ENCODE assay signal across 17 cellular contexts in genomic region chr5:159183247-159183646, GRCh38. TPM values are rescaled to one million over a fixed set of nuclear protein-coding genes. Genes with fewer than 3 reads are reported as not detected.
A peak's percentile ranks its signal among the peaks of the same experiment; 100 is the strongest.
DNase-seq lines count a peak whose midpoint lies in the region; ATAC-seq and TF ChIP-seq lines count a peak whose summit lies in the region.
"Had no signal": no experiment of that assay in that cellular context is flagged by ENCODE, and none has a peak within 500 bp of the region (broad histone marks: within the 10 kb centered on the region; RNA-seq: fewer than 3 reads in every experiment).

No MANE protein-coding gene starts in this region.

- no peaks in the 10 kb centered on the region for H3K27me3 ChIP-seq in hepatocyte
- H3K27me3 ChIP-seq in stomach: no peaks in the 10 kb centered on the region
- no peaks in the 10 kb centered on the region for H3K27me3 ChIP-seq in MG63
- H3K27me3 ChIP-seq: gastroesophageal sphincter had no signal

- CTCF ChIA-PET in activated naive CD4-positive, alpha-beta T cell treated with anti-CD3 and anti-CD28 coated beads for 36 hours (lab: Charles Lee): no interaction called here
- CTCF ChIA-PET in T-cell (lab: Charles Lee): no interaction called here

- no peak for ATAC-seq in activated naive CD4-positive, alpha-beta T cell treated with anti-CD3 and anti-CD28 coated beads, Interleukin-2, amount 50 U/mL, for 72 hours
- no peak for ATAC-seq in T-cell (replicated peaks in 1 of 4)
- ATAC-seq: effector memory CD8-positive, alpha-beta T cell; gastroesophageal sphincter; mucosa of descending colon had no signal

- peak overlapping the region; percentile 62 for H3K27ac Mint-ChIP-seq in activated naive CD4-positive, alpha-beta T cell treated with anti-CD3 and anti-CD28 coated beads for 36 hours
- no peak overlapping the region for H3K27ac Mint-ChIP-seq in activated naive CD4-positive, alpha-beta T cell treated with anti-CD3 and anti-CD28 coated beads, Interleukin-2, amount 50 U/mL, for 72 hours
- H3K27ac Mint-ChIP-seq in T-cell: peak overlapping the region; percentile 26 to 30

- H3K4me3 Mint-ChIP-seq in activated naive CD4-positive, alpha-beta T cell treated with anti-CD3 and anti-CD28 coated beads for 36 hours: no peak overlapping the region
- H3K4me3 Mint-ChIP-seq in T-cell: no peak overlapping the region
- H3K4me3 Mint-ChIP-seq: effector memory CD8-positive, alpha-beta T cell had no signal

- intact Hi-C loops in activated naive CD4-positive, alpha-beta T cell treated with anti-CD3 and anti-CD28 coated beads for 36 hours (cut with micrococcal nuclease): no loop called here
- intact Hi-C loops in stomach (cut with DNase I; ENCODE audit: low total_unique reads): no loop called here

- H4K20me1 ChIP-seq in hepatocyte (ENCODE audit: insufficient read depth, poor library complexity, severe bottlenecking): no peaks in the 10 kb centered on the region

- H3K9me2 ChIP-seq in hepatocyte (replicated peaks; ENCODE audit: insufficient read depth): no peaks in the 10 kb centered on the region
- H3K9me2 ChIP-seq: SK-N-SH had no signal

- peaks cover 76% of the 10 kb centered on the region for H3K4me1 Mint-ChIP-seq in activated naive CD4-positive, alpha-beta T cell treated with anti-CD3 and anti-CD28 coated beads for 36 hours (ENCODE audit: low read depth)
- peaks cover 64 to 75% (median 74%) of the 10 kb centered on the region in 3 donors for H3K4me1 Mint-ChIP-seq in T-cell

- no peaks in the 10 kb centered on the region for H3K9me3 Mint-ChIP-seq in activated naive CD4-positive, alpha-beta T cell treated with anti-CD3 and anti-CD28 coated beads for 36 hours
- H3K9me3 Mint-ChIP-seq in activated naive CD4-positive, alpha-beta T cell treated with anti-CD3 and anti-CD28 coated beads, Interleukin-2, amount 50 U/mL, for 72 hours: no peaks in the 10 kb centered on the region
- H3K9me3 Mint-ChIP-seq in T-cell: no peaks in the 10 kb centered on the region
- H3K9me3 Mint-ChIP-seq: effector memory CD8-positive, alpha-beta T cell had no signal

- peaks cover 21% of the 10 kb centered on the region for H3K36me3 Mint-ChIP-seq in activated naive CD4-positive, alpha-beta T cell treated with anti-CD3 and anti-CD28 coated beads for 36 hours (ENCODE audit: low read depth)
- peaks cover 6 to 12% of the 10 kb centered on the region in 2 donors for H3K36me3 Mint-ChIP-seq in activated naive CD4-positive, alpha-beta T cell treated with anti-CD3 and anti-CD28 coated beads, Interleukin-2, amount 50 U/mL, for 72 hours
- H3K36me3 Mint-ChIP-seq in T-cell: peaks cover 27% of the 10 kb centered on the region

- no peak overlapping the region for H2AFZ ChIP-seq in hepatocyte

- WGBS in hepatocyte (ENCODE audit: low lambda C conversion rate, missing lambda C conversion rate): 0% methylated on average over 1 of the region's 1 CpG
- 0 to 98% (median 10%) methylated on average over 1 of the region's 1 CpG for WGBS in stomach, 5 donors

- TF ChIP-seq CTCF in hepatocyte (IDR thresholded peaks at IDR 0.05; ENCODE audit: poor library complexity) (no peak), stomach (IDR thresholded peaks at IDR 0.05) (no peak)

- H3K9me3 ChIP-seq in hepatocyte (ENCODE audit: low read depth): no peaks in the 10 kb centered on the region
- no peaks in the 10 kb centered on the region for H3K9me3 ChIP-seq in stomach
- H3K9me3 ChIP-seq in MG63: no peaks in the 10 kb centered on the region
- H3K9me3 ChIP-seq: gastroesophageal sphincter, mucosa of descending colon, prostate gland, SK-N-SH had no signal

- H3K4me1 ChIP-seq in hepatocyte (ENCODE audit: insufficient read depth) (peaks cover 36% of the 10 kb centered on the region), stomach (peaks cover 34 to 99% (median 69%) of the 10 kb centered on the region in 4 donors)

- H3K4me3 ChIP-seq in hepatocyte (no peak overlapping the region), stomach (no peak overlapping the region), MG63 (no peak overlapping the region)
- H3K4me3 ChIP-seq: gastroesophageal sphincter, mucosa of descending colon, prostate gland had no signal

- H3K36me3 ChIP-seq in hepatocyte (replicated peaks; ENCODE audit: insufficient read depth, low read depth): no peaks in the 10 kb centered on the region
- H3K36me3 ChIP-seq in stomach: peaks cover 0 to 12% (median 3%) of the 10 kb centered on the region in 4 donors
- H3K36me3 ChIP-seq in MG63: peaks cover 21% of the 10 kb centered on the region
- H3K36me3 ChIP-seq: prostate gland had no signal

- TF ChIP-seq POLR2A in stomach (IDR thresholded peaks at IDR 0.05) (no peak), erythroblast (IDR thresholded peaks at IDR 0.05; ENCODE audit: low read length) (no peak)

- no peaks in the 10 kb centered on the region for H3K27me3 Mint-ChIP-seq in activated naive CD4-positive, alpha-beta T cell treated with anti-CD3 and anti-CD28 coated beads for 36 hours (ENCODE audit: low read depth)
- no peaks in the 10 kb centered on the region for H3K27me3 Mint-ChIP-seq in T-cell
- H3K27me3 Mint-ChIP-seq: effector memory CD8-positive, alpha-beta T cell had no signal

- peak overlapping the region; percentile 89 for H3K27ac ChIP-seq in hepatocyte
- peak overlapping the region in 3 of 5 donors; percentile 16 to 75 (median 51) for H3K27ac ChIP-seq in stomach
- H3K27ac ChIP-seq: HL-60, prostate gland had no signal

- TF ChIP-seq EP300 in stomach (IDR thresholded peaks at IDR 0.05): no peak

- no peak overlapping the region for H3K4me2 ChIP-seq in hepatocyte
- H3K4me2 ChIP-seq: SK-N-SH had no signal

- POLR2A ChIA-PET in T-cell (lab: Charles Lee): no interaction called here

- H3K79me2 ChIP-seq in hepatocyte: peaks cover 22% of the 10 kb centered on the region

- DNase-seq in activated naive CD4-positive, alpha-beta T cell treated with anti-CD3 and anti-CD28 coated beads for 36 hours: no peak
- no peak for DNase-seq in activated naive CD4-positive, alpha-beta T cell treated with anti-CD3 and anti-CD28 coated beads, Interleukin-2, amount 50 U/mL, for 72 hours (ENCODE audit: low spot score in 2 of 2)
- DNase-seq in T-cell (no peak), hepatocyte (ENCODE audit: low spot score) (no peak), stomach (no peak), HT-29 (ENCODE audit: low spot score) (no peak), erythroblast (lab: John Stamatoyannopoulos, UW) (no peak), MG63 (no peak)
- DNase-seq: activated gamma-delta T cell; effector memory CD8-positive, alpha-beta T cell; mucosa of descending colon; NCI-H1694; NCI-H510A; SK-N-SH had no signal

RNA-seq across cellular contexts. Expression of gene RNF145, which starts 26.1 kb away (rescaled TPM):
- 10 to 100 TPM; 70.0 to 75.3 TPM for total RNA-seq in activated naive CD4-positive, alpha-beta T cell treated with anti-CD3 and anti-CD28 coated beads for 36 hours
- total RNA-seq in activated naive CD4-positive, alpha-beta T cell treated with anti-CD3 and anti-CD28 coated beads, Interleukin-2, amount 50 U/mL, for 72 hours: 10 to 100 TPM; 56.2 to 73.0 TPM
- total RNA-seq in T-cell: 10 to 100 TPM; 54.0 to 62.8 (median 60.1) TPM
- 36.2 and 37.4 TPM in 2 replicates for total RNA-seq in hepatocyte
- polyA plus RNA-seq in hepatocyte: 13.0 and 15.1 TPM in 2 replicates
- total RNA-seq in stomach: 10 to 100 TPM in 4 of 5 donors, 1 to 10 TPM in 1; 7.0 to 96.9 (median 68.8) TPM
- polyA plus RNA-seq in stomach: 10 to 100 TPM; 17.5 to 42.7 (median 24.3) TPM
- total RNA-seq in HT-29 (2014; rRNA removed; shearing (Covaris generic)): 14.3 and 14.4 TPM in 2 replicates
- 30.8 and 53.5 TPM in 2 replicates for total RNA-seq in MG63 (2014; rRNA removed; shearing (Covaris generic); ENCODE audit: low replicate concordance)

Comparison
In these comparisons a context has a peak if more than half of its experiments do, and no peak if none do; other contexts are left out.
1. H3K27ac Mint-ChIP-seq: peak in activated naive CD4-positive, alpha-beta T cell treated with anti-CD3 and anti-CD28 coated beads for 36 hours (single experiment) and T-cell (2 of 2); none in activated naive CD4-positive, alpha-beta T cell treated with anti-CD3 and anti-CD28 coated beads, Interleukin-2, amount 50 U/mL, for 72 hours (0 of 2).